Comparison of ENCODE assay signal across 8 cellular contexts in the genomic region with DNA sequence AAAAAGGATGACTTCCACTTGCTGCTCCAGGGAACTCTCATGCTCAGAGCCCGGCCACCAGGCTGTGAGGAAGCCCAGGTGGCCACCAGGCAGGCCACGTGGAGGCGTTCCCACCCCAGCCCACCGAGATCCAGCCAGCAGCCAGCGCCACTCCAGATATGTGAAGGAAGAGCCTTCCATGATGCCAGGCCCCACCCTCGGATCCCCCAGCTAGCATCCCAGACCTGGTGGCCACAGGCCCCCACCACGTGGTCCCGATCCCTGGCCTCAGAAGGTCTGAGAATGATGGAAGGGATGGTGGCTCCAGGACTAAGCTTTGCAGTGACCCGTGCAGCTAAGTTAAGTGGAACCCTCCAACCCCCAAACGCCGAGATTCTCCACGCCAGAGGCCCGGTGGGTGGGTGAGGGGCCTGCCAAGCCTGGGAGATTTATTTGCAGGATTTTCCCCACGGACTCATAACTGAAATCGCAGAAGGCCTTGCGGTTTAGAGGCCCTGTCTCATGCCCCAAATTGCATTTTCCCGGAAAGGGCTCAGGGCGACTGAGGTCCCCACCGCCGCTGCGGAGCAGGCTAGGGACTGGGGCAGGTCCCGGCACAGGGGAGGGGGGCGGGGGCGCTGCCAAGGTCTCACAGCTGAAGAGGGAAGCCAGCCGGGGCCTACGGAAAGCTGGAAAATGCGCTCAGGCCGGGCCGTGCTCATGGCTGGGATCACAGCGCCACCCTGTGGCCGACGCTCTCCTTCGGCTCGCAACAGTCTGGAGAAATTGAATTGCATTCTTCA. TPM values are rescaled to one million over a fixed set of nuclear protein-coding genes. Genes with fewer than 3 reads are reported as not detected.
A peak's percentile ranks its signal among the peaks of the same experiment; 100 is the strongest.
DNase-seq lines count a peak whose midpoint lies in the region; ATAC-seq and TF ChIP-seq lines count a peak whose summit lies in the region.

No MANE protein-coding gene starts in this region.

- H3K4me1 Mint-ChIP-seq in activated T-helper 17 cell treated with anti-CD3 and anti-CD28 coated beads, Interleukin-2, amount 50 U/mL, for 72 hours, result no peaks in the 10 kb centered on the region
- H3K4me1 Mint-ChIP-seq in neural progenitor cell, result peaks cover 23% of the 10 kb centered on the region

- TF ChIP-seq CTCF in HL-60 (IDR thresholded peaks at IDR 0.05; ENCODE audit: insufficient read depth, low read length) (peak; percentile 76), fibroblast of villous mesenchyme (IDR thresholded peaks at IDR 0.05; ENCODE audit: insufficient read depth, low read depth, low read length) (peak; percentile 88), neural progenitor cell (IDR thresholded peaks at IDR 0.05) (peak; percentile 95), thyroid gland (IDR thresholded peaks at IDR 0.05) (peak; percentile 71 to 93 (median 86))

- no peaks in the 10 kb centered on the region for H3K79me2 ChIP-seq in neural progenitor cell (ENCODE audit: low read depth)

- peak overlapping the region; percentile 31 for H3K4me3 Mint-ChIP-seq in activated T-helper 17 cell treated with anti-CD3 and anti-CD28 coated beads, Interleukin-2, amount 50 U/mL, for 72 hours
- H3K4me3 Mint-ChIP-seq in neural progenitor cell, result no peak overlapping the region

- no peaks in the 10 kb centered on the region for H3K36me3 ChIP-seq in NT2/D1 (ENCODE audit: insufficient read depth, insufficient read length, low read length)
- H3K36me3 ChIP-seq in neural progenitor cell, result no peaks in the 10 kb centered on the region
- no peaks in the 10 kb centered on the region for H3K36me3 ChIP-seq in thyroid gland

- H4K20me1 ChIP-seq in neural progenitor cell (ENCODE audit: low read depth), result no peaks in the 10 kb centered on the region

- H3F3A ChIP-seq in neural progenitor cell (ENCODE audit: low read depth), result peaks cover 11% of the 10 kb centered on the region

- H3K27ac ChIP-seq in HL-60 (replicated peaks) (no peak overlapping the region), neural progenitor cell (no peak overlapping the region), thyroid gland (peak overlapping the region in 1 of 3 donors; percentile 37)

- no peak for TF ChIP-seq POLR2A in thyroid gland (IDR thresholded peaks at IDR 0.05)

- peak; percentile 75 for ATAC-seq in activated T-helper 17 cell treated with anti-CD3 and anti-CD28 coated beads, Interleukin-2, amount 50 U/mL, for 72 hours (replicated peaks)

- DNase-seq in NCI-H146 (lab: John Stamatoyannopoulos, UW) (peak; percentile 45), NCI-H146 treated with DMSO at 0.1 percent for 48 hours (lab: John Stamatoyannopoulos, UW; ENCODE audit: unreplicated experiment) (no peak), HL-60 (ENCODE audit: low read depth in 1 of 2, low spot score in 1 of 2) (peak; percentile 42 to 51), NT2/D1 (ENCODE audit: low read depth, low spot score) (peak; percentile 59), fibroblast of villous mesenchyme (ENCODE audit: low read depth) (peak; percentile 61), neural progenitor cell (ENCODE audit: low spot score) (peak; percentile 91), thyroid gland (peak; percentile 85)

- H3K36me3 Mint-ChIP-seq in activated T-helper 17 cell treated with anti-CD3 and anti-CD28 coated beads, Interleukin-2, amount 50 U/mL, for 72 hours (ENCODE audit: low read depth), result no peaks in the 10 kb centered on the region
- H3K36me3 Mint-ChIP-seq in neural progenitor cell, result peaks cover 2% of the 10 kb centered on the region

- intact Hi-C loops in thyroid gland (cut with DNase I), result loop anchor here (5.0 kb wide), 1 partner anchor 756 kb away; no protein-coding TSS in a partner anchor

- peak overlapping the region; percentile 21 for H3K9ac ChIP-seq in NT2/D1 (ENCODE audit: insufficient read length, low read depth)
- no peak overlapping the region for H3K9ac ChIP-seq in neural progenitor cell

- H3K9me3 ChIP-seq in NT2/D1 (ENCODE audit: insufficient read depth, low read length), result peaks cover 12% of the 10 kb centered on the region; the same call in 1 of the 2 replicates
- no peaks in the 10 kb centered on the region for H3K9me3 ChIP-seq in neural progenitor cell (ENCODE audit: low read depth)
- H3K9me3 ChIP-seq in thyroid gland, result no peaks in the 10 kb centered on the region

- no peaks in the 10 kb centered on the region for H3K27me3 ChIP-seq in HL-60 (ENCODE audit: insufficient read depth, poor library complexity, severe bottlenecking)
- peaks cover 21% of the 10 kb centered on the region for H3K27me3 ChIP-seq in NT2/D1 (ENCODE audit: insufficient read depth, insufficient read length)
- H3K27me3 ChIP-seq in neural progenitor cell, result no peaks in the 10 kb centered on the region
- H3K27me3 ChIP-seq in thyroid gland, result no peaks in the 10 kb centered on the region

- peaks cover 3% of the 10 kb centered on the region for H3K27me3 Mint-ChIP-seq in activated T-helper 17 cell treated with anti-CD3 and anti-CD28 coated beads, Interleukin-2, amount 50 U/mL, for 72 hours
- H3K27me3 Mint-ChIP-seq in neural progenitor cell (ENCODE audit: insufficient read depth, low read depth), result no peaks in the 10 kb centered on the region

- H3K4me2 ChIP-seq in neural progenitor cell, result peak overlapping the region; percentile 29

- H2AFZ ChIP-seq in neural progenitor cell (replicated peaks), result peak overlapping the region; percentile 74

- H3K4me1 ChIP-seq in NT2/D1 (ENCODE audit: insufficient read depth, insufficient read length) (no peaks in the 10 kb centered on the region), neural progenitor cell (peaks cover 16% of the 10 kb centered on the region), thyroid gland (peaks cover 12 to 18% of the 10 kb centered on the region in 2 donors)

- no peaks in the 10 kb centered on the region for H3K9me3 Mint-ChIP-seq in activated T-helper 17 cell treated with anti-CD3 and anti-CD28 coated beads, Interleukin-2, amount 50 U/mL, for 72 hours
- H3K9me3 Mint-ChIP-seq in neural progenitor cell, result peaks cover 9% of the 10 kb centered on the region

- WGBS in thyroid gland, 2 donors, result 30 to 42% methylated on average over 17 to 24 of the region's 34 CpGs

- H3K4me3 ChIP-seq in HL-60 (replicated peaks; ENCODE audit: insufficient read depth, low read length) (no peak overlapping the region), NT2/D1 (ENCODE audit: insufficient read length, low read depth) (no peak overlapping the region), fibroblast of villous mesenchyme (ENCODE audit: low read depth, low read length) (no peak overlapping the region), neural progenitor cell (no peak overlapping the region), thyroid gland (replicated peaks in 1 of 3) (no peak overlapping the region)

- H3K27ac Mint-ChIP-seq in activated T-helper 17 cell treated with anti-CD3 and anti-CD28 coated beads, Interleukin-2, amount 50 U/mL, for 72 hours, result no peak overlapping the region
- no peak overlapping the region for H3K27ac Mint-ChIP-seq in neural progenitor cell

RNA-seq across cellular contexts. Expression of gene CST7, which starts 31.1 kb away (rescaled TPM):
- total RNA-seq in activated T-helper 17 cell treated with anti-CD3 and anti-CD28 coated beads, Interleukin-2, amount 50 U/mL, for 72 hours, result 10 to 100 TPM; 38.2 to 41.7 TPM
- not detected in 2 replicates for total RNA-seq in fibroblast of villous mesenchyme
- not detected in 2 replicates for total RNA-seq in neural progenitor cell (ENCODE audit: low replicate concordance)
- total RNA-seq in thyroid gland, result 1 to 10 TPM; 1.3 to 3.6 (median 2.5) TPM

Comparison
In these comparisons a context has a peak if more than half of its experiments do, and no peak if none do; other contexts are left out.
1. RNA of gene CST7, which starts 31.1 kb away (total RNA-seq): 38.2 to 41.7 TPM in activated T-helper 17 cell treated with anti-CD3 and anti-CD28 coated beads, Interleukin-2, amount 50 U/mL, for 72 hours; 1.3 to 3.6 TPM in thyroid gland, not detected in fibroblast of villous mesenchyme and not detected in neural progenitor cell; every median in the first group is over 4 times any median in the second.
2. Peak in every context shown above with its lines, with median percentiles within 50 percentile points of each other: CTCF ChIP-seq.